10 cellular contexts compared by ENCODE assay signal in the genomic region with DNA sequence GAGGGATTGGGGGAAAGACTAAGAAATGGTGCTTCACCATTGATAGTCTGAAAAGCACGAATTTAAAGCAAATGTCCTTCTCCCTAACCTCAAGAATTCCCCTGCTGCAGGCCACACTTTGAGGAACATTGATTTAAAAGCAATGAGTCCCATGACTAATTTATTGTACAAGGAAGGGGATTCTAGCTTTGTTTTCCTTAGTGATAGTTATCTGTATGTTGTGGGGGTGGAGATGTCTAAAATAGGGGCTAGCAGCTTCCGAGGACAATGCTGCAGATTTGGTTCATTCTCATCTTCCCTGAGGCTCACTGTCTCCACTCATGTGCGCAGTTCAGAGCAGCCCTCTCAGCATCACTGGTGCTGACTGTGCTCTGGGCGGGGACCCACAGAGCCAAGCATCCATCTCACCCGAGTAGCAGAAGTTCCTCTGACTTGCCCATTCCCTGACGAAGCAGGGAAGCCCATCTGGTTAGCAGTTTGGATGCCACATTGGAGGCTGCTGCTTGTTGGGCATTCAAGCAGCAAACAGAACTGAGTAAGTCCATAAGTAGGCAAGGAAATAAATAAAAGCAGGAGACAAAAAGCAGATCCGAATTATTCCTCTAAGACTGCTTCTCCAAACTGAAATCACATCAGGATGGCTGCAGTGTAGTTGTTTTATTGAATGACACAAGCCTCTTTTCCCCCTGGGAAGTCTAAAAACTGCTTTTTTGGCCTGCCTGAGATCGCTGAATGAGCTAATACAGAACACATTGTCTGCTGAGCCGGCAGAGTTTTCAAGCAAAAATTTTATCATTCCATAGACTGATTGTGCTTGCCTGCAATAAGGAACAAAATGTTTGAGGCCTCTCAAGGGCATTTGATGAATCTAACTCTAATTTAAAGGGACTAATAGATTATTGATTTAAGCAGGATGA. TPM values are rescaled to one million over a fixed set of nuclear protein-coding genes. Genes with fewer than 3 reads are reported as not detected.
A peak's percentile ranks its signal among the peaks of the same experiment; 100 is the strongest.
DNase-seq lines count a peak whose midpoint lies in the region; ATAC-seq and TF ChIP-seq lines count a peak whose summit lies in the region.
"Had no signal": no experiment of that assay in that cellular context is flagged by ENCODE, and none has a peak within 500 bp of the region (broad histone marks: within the 10 kb centered on the region; RNA-seq: fewer than 3 reads in every experiment).

No MANE protein-coding gene starts in this region.

- no peaks in the 10 kb centered on the region for H3K36me3 ChIP-seq in MM.1S (replicated peaks; ENCODE audit: insufficient read depth, low read length)
- no peaks in the 10 kb centered on the region for H3K36me3 ChIP-seq in lung (ENCODE audit: control insufficient read depth in 2 of 2, insufficient read depth in 2 of 2, low read length in 2 of 2)

- H3K4me2 ChIP-seq in MM.1S (ENCODE audit: low read depth, low read length), result no peak overlapping the region

- H3K27ac ChIP-seq in MM.1S (ENCODE audit: low read length) (no peak overlapping the region), lung (ENCODE audit: low read depth in 1 of 2, low read length in 1 of 2) (peak overlapping the region; percentile 53 to 79)

- in situ Hi-C loops in ACHN (cut with HindIII; ENCODE audit: low pct_ligation_motif_present, low pct_unique_long_range_greater_than_20kb, low sequenced_read_pairs), result no loop called here

- H3K4me1 ChIP-seq in MM.1S (ENCODE audit: low read length) (peaks cover 33% of the 10 kb centered on the region), lung (ENCODE audit: control insufficient read depth in 2 of 2, insufficient read depth in 2 of 2, low read length in 2 of 2) (peaks cover 2 to 32% of the 10 kb centered on the region in 2 donors)

- DNase-seq in MM.1S (peak; percentile 1), dedifferentiated amniotic fluid mesenchymal stem cell (ENCODE audit: extremely low spot score) (peak; percentile 68), lung (ENCODE audit: low spot score) (no peak), type B pancreatic cell (ENCODE audit: extremely low spot score, unreplicated experiment) (no peak), NCI-H2196 (lab: John Stamatoyannopoulos, UW; ENCODE audit: unreplicated experiment) (no peak), NCI-H146 treated with DMSO at 0.1 percent for 48 hours (lab: John Stamatoyannopoulos, UW; ENCODE audit: unreplicated experiment) (no peak), ACHN (no peak)
- DNase-seq: activated naive CD8-positive, alpha-beta T cell treated with anti-CD3 and anti-CD28 coated beads, Interleukin-2, amount 10 ng/mL, durations not matched to agents 7 days and 5 days; NCI-H1417 treated with DMSO at 0.1 percent for 48 hours had no signal

- H3K79me2 ChIP-seq in MM.1S (ENCODE audit: low read length), result no peaks in the 10 kb centered on the region

- peaks cover 12% of the 10 kb centered on the region for H3K36me3 Mint-ChIP-seq in type B pancreatic cell

- no peak for ATAC-seq in lung (ENCODE audit: insufficient read depth, low FRiP score)
- no peak for ATAC-seq in HG03439 (IDR thresholded peaks at IDR 0.05; ENCODE audit: unreplicated experiment)

- WGBS in lung, 2 donors, result 66 to 81% methylated on average over 9 of the region's 9 CpGs

- no peak overlapping the region for H2AFZ ChIP-seq in MM.1S (ENCODE audit: low read length)

- TF ChIP-seq CTCF in MM.1S (IDR thresholded peaks at IDR 0.05; ENCODE audit: low read length) (no peak), lung (IDR thresholded peaks at IDR 0.05; ENCODE audit: control extremely low read depth, extremely low read depth) (no peak), type B pancreatic cell (conservative IDR thresholded peaks at IDR 0.05) (no peak)

- H3K27me3 ChIP-seq in MM.1S (replicated peaks; ENCODE audit: insufficient read depth, low read length) (no peaks in the 10 kb centered on the region), lung (ENCODE audit: control insufficient read depth, insufficient read depth) (no peaks in the 10 kb centered on the region)

- H3K4me3 Mint-ChIP-seq in type B pancreatic cell, result peak overlapping the region; percentile 74
- H3K4me3 Mint-ChIP-seq: activated naive CD8-positive, alpha-beta T cell treated with anti-CD3 and anti-CD28 coated beads, Interleukin-2, amount 10 ng/mL, durations not matched to agents 7 days and 5 days had no signal

- H3K9me3 ChIP-seq in MM.1S (replicated peaks; ENCODE audit: insufficient read depth, low read length) (no peaks in the 10 kb centered on the region), lung (ENCODE audit: control insufficient read depth in 2 of 2, insufficient read depth in 1 of 2, low read length in 1 of 2) (no peaks in the 10 kb centered on the region)

- no peak overlapping the region for H3K9ac ChIP-seq in MM.1S (ENCODE audit: low read length)

- peaks cover 10% of the 10 kb centered on the region for H3F3A ChIP-seq in MM.1S (ENCODE audit: insufficient read depth, low read length)

- no peaks in the 10 kb centered on the region for H4K20me1 ChIP-seq in MM.1S (ENCODE audit: insufficient read depth, low read length)

- H3K4me1 Mint-ChIP-seq in type B pancreatic cell (ENCODE audit: unreplicated experiment), result peaks cover 61% of the 10 kb centered on the region

- H3K9me2 ChIP-seq in MM.1S (replicated peaks; ENCODE audit: insufficient read depth, low read length), result no peaks in the 10 kb centered on the region

- H3K27me3 Mint-ChIP-seq in type B pancreatic cell, result no peaks in the 10 kb centered on the region

- peak overlapping the region; percentile 82 for H3K27ac Mint-ChIP-seq in type B pancreatic cell
- H3K27ac Mint-ChIP-seq: activated naive CD8-positive, alpha-beta T cell treated with anti-CD3 and anti-CD28 coated beads, Interleukin-2, amount 10 ng/mL, durations not matched to agents 7 days and 5 days had no signal

- H3K4me3 ChIP-seq in MM.1S (ENCODE audit: low read length) (no peak overlapping the region), lung (no peak overlapping the region)

- H3K9me3 Mint-ChIP-seq in type B pancreatic cell, result no peaks in the 10 kb centered on the region
- H3K9me3 Mint-ChIP-seq: activated naive CD8-positive, alpha-beta T cell treated with anti-CD3 and anti-CD28 coated beads, Interleukin-2, amount 10 ng/mL, durations not matched to agents 7 days and 5 days had no signal

RNA-seq across cellular contexts. Expression of a gene that starts 27.5 kb away (rescaled TPM):
- 10 to 100 TPM in 1 of 2 donors, 1 to 10 TPM in 1; 5.4 to 24.5 TPM for total RNA-seq in lung
- 1 to 10 TPM; 1.5 to 2.8 TPM for polyA plus RNA-seq in lung
- 13.3 and 28.2 TPM in 2 replicates for total RNA-seq in type B pancreatic cell (ENCODE audit: low replicate concordance)
- total RNA-seq: activated naive CD8-positive, alpha-beta T cell treated with anti-CD3 and anti-CD28 coated beads, Interleukin-2, amount 10 ng/mL, durations not matched to agents 7 days and 5 days had no signal

Comparison
In these comparisons a context has a peak if more than half of its experiments do, and no peak if none do; other contexts are left out.
1. DNase-seq: peak in MM.1S (single experiment) and dedifferentiated amniotic fluid mesenchymal stem cell (single experiment); none in lung (single experiment), type B pancreatic cell (single experiment), NCI-H2196 (single experiment), NCI-H146 treated with DMSO at 0.1 percent for 48 hours (single experiment) and ACHN (single experiment).